10 cellular contexts compared by ENCODE assay signal in genomic region chr17:81039854-81040758, GRCh38. TPM values are rescaled to one million over a fixed set of nuclear protein-coding genes. Genes with fewer than 3 reads are reported as not detected.
DNase-seq lines count a peak whose midpoint lies in the region; ATAC-seq and TF ChIP-seq lines count a peak whose summit lies in the region.
"Had no signal": no experiment of that assay in that cellular context is flagged by ENCODE, and none has a peak within 500 bp of the region (broad histone marks: within the 10 kb centered on the region; RNA-seq: fewer than 3 reads in every experiment).

No MANE protein-coding gene starts in this region.

- H3K9me3 ChIP-seq in osteoblast (ENCODE audit: low read depth, low read length): no peaks in the 10 kb centered on the region
- H3K9me3 ChIP-seq: ascending aorta had no signal

- H3K4me3 Mint-ChIP-seq in T-helper 2 cell treated with Interferon-gamma antibody and Interleukin-4, amounts not matched to agents 5 μg/mL and 100 μg/mL, for 36 hours: no peak overlapping the region
- H3K4me3 Mint-ChIP-seq in stimulated activated memory B cell treated with anti-CD40 and anti-IgM and Interleukin-4, amounts not matched to agents 10 μg/mL and 1 μg/mL and 100 μg/mL, for 72 hours: no peak overlapping the region
- H3K4me3 Mint-ChIP-seq: activated B cell treated with CpG ODN at 0.5 μM for 24 hours had no signal

- H3K27me3 ChIP-seq in osteoblast (ENCODE audit: insufficient read depth, low read length): no peaks in the 10 kb centered on the region
- H3K27me3 ChIP-seq: ascending aorta had no signal

- peak overlapping the region; percentile 58 for H3K4me2 ChIP-seq in osteoblast (ENCODE audit: insufficient read depth, low read length)

- no peaks in the 10 kb centered on the region for H3K36me3 ChIP-seq in osteoblast (ENCODE audit: insufficient read depth, low read length)
- H3K36me3 ChIP-seq: ascending aorta had no signal

- peaks cover 24% of the 10 kb centered on the region for H3K27me3 Mint-ChIP-seq in T-helper 2 cell treated with Interferon-gamma antibody and Interleukin-4, amounts not matched to agents 5 μg/mL and 100 μg/mL, for 36 hours (ENCODE audit: low read depth)
- peaks cover 79% of the 10 kb centered on the region for H3K27me3 Mint-ChIP-seq in stimulated activated memory B cell treated with anti-CD40 and anti-IgM and Interleukin-4, amounts not matched to agents 10 μg/mL and 1 μg/mL and 100 μg/mL, for 72 hours

- no peak for ATAC-seq in stimulated activated memory B cell treated with anti-CD40 and anti-IgM and Interleukin-4, amounts not matched to agents 10 μg/mL and 1 μg/mL and 100 μg/mL, for 72 hours

- DNase-seq in D341Med (ENCODE audit: low spot score): peak; percentile 76
- peak; percentile 75 for DNase-seq in NCI-H2227 treated with DMSO at 0.1 percent for 48 hours (lab: John Stamatoyannopoulos, UW)
- DNase-seq in dermis blood vessel endothelial cell: peak; percentile 81
- peak; percentile 96 for DNase-seq in osteoblast (ENCODE audit: insufficient read length, low spot score, missing footprints)
- DNase-seq in T-helper 2 cell treated with Interferon-gamma antibody and Interleukin-4, amounts not matched to agents 5 μg/mL and 100 μg/mL, for 36 hours (ENCODE audit: low spot score): no peak
- no peak for DNase-seq in NCI-H187 treated with DMSO at 0.1 percent for 48 hours (lab: John Stamatoyannopoulos, UW)
- DNase-seq in SHP77 treated with DMSO at 0.1 percent for 48 hours (lab: John Stamatoyannopoulos, UW): no peak
- DNase-seq: activated B cell treated with CpG ODN at 0.5 μM for 24 hours had no signal

- no peak for TF ChIP-seq CTCF in osteoblast (IDR thresholded peaks at IDR 0.05; ENCODE audit: extremely low read depth, low read depth, low read length)

- H2AFZ ChIP-seq in osteoblast (ENCODE audit: low read length): no peak overlapping the region

- H4K20me1 ChIP-seq in osteoblast (ENCODE audit: insufficient read depth, low read length): peaks cover 62% of the 10 kb centered on the region

- peaks cover 41% of the 10 kb centered on the region for H3K4me1 ChIP-seq in osteoblast (ENCODE audit: insufficient read depth, low read length)

- peaks cover 6% of the 10 kb centered on the region for H3K4me1 Mint-ChIP-seq in T-helper 2 cell treated with Interferon-gamma antibody and Interleukin-4, amounts not matched to agents 5 μg/mL and 100 μg/mL, for 36 hours (ENCODE audit: low read depth)
- peaks cover 15% of the 10 kb centered on the region for H3K4me1 Mint-ChIP-seq in stimulated activated memory B cell treated with anti-CD40 and anti-IgM and Interleukin-4, amounts not matched to agents 10 μg/mL and 1 μg/mL and 100 μg/mL, for 72 hours

- no peaks in the 10 kb centered on the region for H3K36me3 Mint-ChIP-seq in T-helper 2 cell treated with Interferon-gamma antibody and Interleukin-4, amounts not matched to agents 5 μg/mL and 100 μg/mL, for 36 hours (ENCODE audit: low read depth)
- no peaks in the 10 kb centered on the region for H3K36me3 Mint-ChIP-seq in stimulated activated memory B cell treated with anti-CD40 and anti-IgM and Interleukin-4, amounts not matched to agents 10 μg/mL and 1 μg/mL and 100 μg/mL, for 72 hours

- H3K27ac ChIP-seq in osteoblast (ENCODE audit: low read depth, low read length): peak overlapping the region; percentile 51
- H3K27ac ChIP-seq: ascending aorta had no signal

- H3K27ac Mint-ChIP-seq in T-helper 2 cell treated with Interferon-gamma antibody and Interleukin-4, amounts not matched to agents 5 μg/mL and 100 μg/mL, for 36 hours: no peak overlapping the region
- no peak overlapping the region for H3K27ac Mint-ChIP-seq in stimulated activated memory B cell treated with anti-CD40 and anti-IgM and Interleukin-4, amounts not matched to agents 10 μg/mL and 1 μg/mL and 100 μg/mL, for 72 hours
- H3K27ac Mint-ChIP-seq: activated B cell treated with CpG ODN at 0.5 μM for 24 hours had no signal

- H3K79me2 ChIP-seq in osteoblast (ENCODE audit: insufficient read depth, low read length): peaks cover 86% of the 10 kb centered on the region

- peak overlapping the region; percentile 40 for H3K4me3 ChIP-seq in osteoblast (ENCODE audit: insufficient read depth, low read length)
- H3K4me3 ChIP-seq: ascending aorta had no signal

- no peaks in the 10 kb centered on the region for H3K9me3 Mint-ChIP-seq in T-helper 2 cell treated with Interferon-gamma antibody and Interleukin-4, amounts not matched to agents 5 μg/mL and 100 μg/mL, for 36 hours
- H3K9me3 Mint-ChIP-seq in stimulated activated memory B cell treated with anti-CD40 and anti-IgM and Interleukin-4, amounts not matched to agents 10 μg/mL and 1 μg/mL and 100 μg/mL, for 72 hours: no peaks in the 10 kb centered on the region
- H3K9me3 Mint-ChIP-seq: activated B cell treated with CpG ODN at 0.5 μM for 24 hours had no signal

RNA-seq across cellular contexts. Expression of gene BAIAP2, which starts 5.2 kb away (rescaled TPM):
- total RNA-seq in dermis blood vessel endothelial cell (27.7 and 53.9 TPM in 2 replicates), osteoblast (15.6 and 19.4 TPM in 2 replicates)

RNA-seq across cellular contexts. Expression of gene CHMP6, which starts 48.5 kb away (rescaled TPM):
- 19.2 and 28.6 TPM in 2 replicates for total RNA-seq in dermis blood vessel endothelial cell
- total RNA-seq in osteoblast: 21.4 and 21.8 TPM in 2 replicates

Comparison
In these comparisons a context has a peak if more than half of its experiments do, and no peak if none do; other contexts are left out.
1. DNase-seq: peak in D341Med (single experiment), NCI-H2227 treated with DMSO at 0.1 percent for 48 hours (single experiment), dermis blood vessel endothelial cell (single experiment) and osteoblast (single experiment); none in T-helper 2 cell treated with Interferon-gamma antibody and Interleukin-4, amounts not matched to agents 5 μg/mL and 100 μg/mL, for 36 hours (single experiment), NCI-H187 treated with DMSO at 0.1 percent for 48 hours (single experiment) and SHP77 treated with DMSO at 0.1 percent for 48 hours (single experiment).